15 cellular contexts compared by ENCODE assay signal in genomic region chr1:223815020-223815853, GRCh38. TPM values are rescaled to one million over a fixed set of nuclear protein-coding genes. Genes with fewer than 3 reads are reported as not detected.
DNase-seq lines count a peak whose midpoint lies in the region; FAIRE-seq and TF ChIP-seq lines count a peak whose summit lies in the region.
"Had no signal": no experiment of that assay in that cellular context is flagged by ENCODE, and none has a peak within 500 bp of the region (broad histone marks: within the 10 kb centered on the region; RNA-seq: fewer than 3 reads in every experiment).

No MANE protein-coding gene starts in this region.

- WGBS in mesendoderm (ENCODE audit: extremely low coverage, insufficient coverage, low lambda C conversion rate) = no CpG with 5 or more reads among the region's 4 CpGs

- H3K36me3 ChIP-seq in cardiac muscle cell (peaks cover 19% of the 10 kb centered on the region), left ventricle myocardium inferior (peaks cover 26% of the 10 kb centered on the region), mesendoderm (ENCODE audit: control insufficient read depth, insufficient read depth, low read length) (no peaks in the 10 kb centered on the region)
- H3K36me3 ChIP-seq: colonic mucosa had no signal

- peaks cover 13% of the 10 kb centered on the region for H3K4me1 ChIP-seq in cardiac muscle cell (ENCODE audit: low read depth)
- peaks cover 30% of the 10 kb centered on the region for H3K4me1 ChIP-seq in left ventricle myocardium inferior
- H3K4me1 ChIP-seq in mesendoderm (ENCODE audit: control insufficient read depth, low read depth, low read length) = peaks cover 11% of the 10 kb centered on the region
- H3K4me1 ChIP-seq: colonic mucosa had no signal

- H3K27me3 ChIP-seq in cardiac muscle cell (no peaks in the 10 kb centered on the region), left ventricle myocardium inferior (ENCODE audit: low read depth) (no peaks in the 10 kb centered on the region), mesendoderm (ENCODE audit: insufficient read depth, low read length, poor library complexity) (no peaks in the 10 kb centered on the region)
- H3K27me3 ChIP-seq: colonic mucosa had no signal

- H2AK5ac ChIP-seq in mesendoderm (ENCODE audit: low read length) = no peak overlapping the region

- H4K8ac ChIP-seq in mesendoderm (ENCODE audit: low read depth, low read length) = no peak overlapping the region

- H3K27ac ChIP-seq in cardiac muscle cell (peak overlapping the region; percentile 73), left ventricle myocardium inferior (replicated peaks) (no peak overlapping the region), mesendoderm (ENCODE audit: low read depth, low read length) (no peak overlapping the region)
- H3K27ac ChIP-seq: colonic mucosa had no signal

- intact Hi-C loops in left ventricle myocardium inferior (cut with micrococcal nuclease) = no loop called here

- no peak overlapping the region for H3K4ac ChIP-seq in mesendoderm (ENCODE audit: low read depth, low read length)

- FAIRE-seq in GM12892 (lab: Jason Lieb, UNC) = no peak

- peaks cover 8% of the 10 kb centered on the region for H3K79me2 ChIP-seq in mesendoderm (ENCODE audit: control insufficient read depth, insufficient read depth, low read length)

- H3K4me3 ChIP-seq in cardiac muscle cell (no peak overlapping the region), left ventricle myocardium inferior (no peak overlapping the region), mesendoderm (ENCODE audit: low read length) (no peak overlapping the region)
- H3K4me3 ChIP-seq: colonic mucosa had no signal

- H2BK15ac ChIP-seq in mesendoderm (replicated peaks; ENCODE audit: low read depth) = no peak overlapping the region

- peaks cover 14% of the 10 kb centered on the region for H3K4me1 Mint-ChIP-seq in type B pancreatic cell (ENCODE audit: unreplicated experiment)
- peaks cover 15% of the 10 kb centered on the region for H3K4me1 Mint-ChIP-seq in T-helper 2 cell treated with Interferon-gamma antibody and Interleukin-4, amounts not matched to agents 5 μg/mL and 100 μg/mL, for 36 hours (ENCODE audit: low read depth)

- no peak overlapping the region for H3K4me2 ChIP-seq in mesendoderm (ENCODE audit: low read length)

- peak overlapping the region; percentile 6 for H3K18ac ChIP-seq in mesendoderm (ENCODE audit: low read length)

- H2BK120ac ChIP-seq in mesendoderm (ENCODE audit: low read depth, low read length) = no peak overlapping the region

- H3K27me3 Mint-ChIP-seq in type B pancreatic cell = no peaks in the 10 kb centered on the region
- H3K27me3 Mint-ChIP-seq in T-helper 2 cell treated with Interferon-gamma antibody and Interleukin-4, amounts not matched to agents 5 μg/mL and 100 μg/mL, for 36 hours (ENCODE audit: low read depth) = no peaks in the 10 kb centered on the region

- no peaks in the 10 kb centered on the region for H3K9me3 Mint-ChIP-seq in type B pancreatic cell
- no peaks in the 10 kb centered on the region for H3K9me3 Mint-ChIP-seq in T-helper 2 cell treated with Interferon-gamma antibody and Interleukin-4, amounts not matched to agents 5 μg/mL and 100 μg/mL, for 36 hours

- no peak overlapping the region for H3K23ac ChIP-seq in mesendoderm (ENCODE audit: low read length)

- H3K4me3 Mint-ChIP-seq in type B pancreatic cell = no peak overlapping the region
- H3K4me3 Mint-ChIP-seq in T-helper 2 cell treated with Interferon-gamma antibody and Interleukin-4, amounts not matched to agents 5 μg/mL and 100 μg/mL, for 36 hours = no peak overlapping the region

- no peak overlapping the region for H4K5ac ChIP-seq in mesendoderm (ENCODE audit: low read length)

- H3K56ac ChIP-seq in mesendoderm (ENCODE audit: low read length) = no peak overlapping the region

- no peak for TF ChIP-seq CTCF in cardiac muscle cell (IDR thresholded peaks at IDR 0.05; ENCODE audit: low read depth, low read length)
- no peak for TF ChIP-seq CTCF in left ventricle myocardium inferior (IDR thresholded peaks at IDR 0.05; ENCODE audit: borderline replicate concordance)
- no peak for TF ChIP-seq CTCF in type B pancreatic cell (conservative IDR thresholded peaks at IDR 0.05)

- TF ChIP-seq POLR2A in GM12892 (IDR thresholded peaks at IDR 0.05; ENCODE audit: low read depth, low read length) = no peak

- H3K9me3 ChIP-seq in cardiac muscle cell (ENCODE audit: low read depth) (no peaks in the 10 kb centered on the region), left ventricle myocardium inferior (replicated peaks) (no peaks in the 10 kb centered on the region)
- H3K9me3 ChIP-seq: colonic mucosa had no signal

- no peak overlapping the region for H2BK5ac ChIP-seq in mesendoderm (ENCODE audit: low read length)

- no peak overlapping the region for H3K9ac ChIP-seq in mesendoderm (ENCODE audit: low read length)

- H3K27ac Mint-ChIP-seq in type B pancreatic cell = peak overlapping the region; percentile 7
- H3K27ac Mint-ChIP-seq in T-helper 2 cell treated with Interferon-gamma antibody and Interleukin-4, amounts not matched to agents 5 μg/mL and 100 μg/mL, for 36 hours = no peak overlapping the region

- DNase-seq in cardiac muscle cell (ENCODE audit: low read depth in 1 of 2, low spot score in 1 of 2) = peak in 1 of 2 donors; percentile 46
- DNase-seq in left ventricle myocardium inferior = no peak
- DNase-seq in amniotic epithelial cell (ENCODE audit: low read depth) = peak; percentile 34
- DNase-seq in mesendoderm = no peak
- no peak for DNase-seq in type B pancreatic cell (ENCODE audit: extremely low spot score, unreplicated experiment)
- DNase-seq in T-helper 2 cell treated with Interferon-gamma antibody and Interleukin-4, amounts not matched to agents 5 μg/mL and 100 μg/mL, for 36 hours (ENCODE audit: low spot score) = no peak
- no peak for DNase-seq in GM12892 (ENCODE audit: insufficient read length)
- DNase-seq in RKO (ENCODE audit: low spot score) = no peak
- DNase-seq: colonic mucosa, DND-41, KBM-7, NCI-H1105, NCI-H345, occipital lobe, substantia nigra had no signal

- H3K36me3 Mint-ChIP-seq in type B pancreatic cell = peaks cover 34% of the 10 kb centered on the region
- peaks cover 22% of the 10 kb centered on the region for H3K36me3 Mint-ChIP-seq in T-helper 2 cell treated with Interferon-gamma antibody and Interleukin-4, amounts not matched to agents 5 μg/mL and 100 μg/mL, for 36 hours (ENCODE audit: low read depth)

- H3K79me1 ChIP-seq in mesendoderm (ENCODE audit: low read length) = peaks cover 13% of the 10 kb centered on the region

RNA-seq across cellular contexts. Expression of gene TP53BP2, which starts 30.5 kb away (rescaled TPM):
- total RNA-seq in cardiac muscle cell (69.9 and 93.5 TPM in 2 replicates), left ventricle myocardium inferior (19.0 TPM), type B pancreatic cell (ENCODE audit: low replicate concordance) (51.3 and 67.2 TPM in 2 replicates)
- polyA plus RNA-seq in cardiac muscle cell = 36.8 and 54.8 TPM in 2 replicates
- polyA plus RNA-seq in mesendoderm (2013, experiment 1 of 2) = 30.2 TPM
- 28.5 TPM for polyA plus RNA-seq in mesendoderm (2013, experiment 2 of 2)
- 12.6 TPM for polyA plus RNA-seq in GM12892 (2012; ENCODE audit: missing spikeins)
